11 cellular contexts compared by ENCODE assay signal in the genomic region with DNA sequence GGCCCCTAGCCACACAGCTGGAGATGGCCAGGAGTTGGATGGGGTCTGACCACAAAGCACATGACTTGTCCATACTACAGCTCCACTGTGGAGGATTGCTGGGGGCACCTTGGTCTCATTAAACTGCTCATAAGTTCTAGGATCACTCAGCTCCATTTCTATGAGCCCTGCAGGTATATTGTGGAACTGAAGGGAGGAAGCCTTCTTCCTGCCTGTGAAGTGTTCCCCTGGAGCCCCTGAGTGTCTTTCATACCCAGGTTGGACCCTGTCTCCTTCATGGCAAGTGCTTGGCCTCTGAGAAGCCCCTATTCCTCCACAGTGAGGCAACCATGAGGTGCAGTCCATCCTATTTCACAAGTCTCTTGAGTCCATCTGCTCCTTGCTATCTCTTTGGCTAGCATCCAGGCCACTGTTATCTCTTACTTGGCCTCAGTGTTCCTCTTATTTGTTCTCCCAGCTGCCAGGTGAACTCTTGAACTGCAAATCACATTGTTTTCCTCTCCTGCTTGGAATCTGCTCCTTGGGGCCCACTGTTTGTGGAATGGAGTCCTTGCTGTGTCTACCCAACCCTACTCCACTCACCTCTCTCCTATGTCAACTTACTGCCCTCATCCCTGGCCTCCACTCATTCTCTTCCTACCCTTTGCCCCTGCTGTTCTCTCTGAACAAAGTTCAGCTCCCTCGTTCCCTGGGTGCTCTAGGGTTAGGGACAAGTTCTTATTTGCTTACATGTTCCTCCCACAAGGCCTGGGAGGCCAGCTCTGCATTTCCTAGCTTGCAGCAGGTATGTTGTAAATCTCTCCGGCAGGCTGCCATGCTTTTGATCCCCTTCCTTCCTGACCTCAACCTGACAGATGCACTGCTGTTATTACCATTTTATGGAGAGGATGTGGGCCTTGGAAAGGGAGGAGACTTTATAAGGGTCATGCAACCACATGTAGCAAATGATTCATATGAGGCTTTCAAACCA. TPM values are rescaled to one million over a fixed set of nuclear protein-coding genes. Genes with fewer than 3 reads are reported as not detected.
DNase-seq lines count a peak whose midpoint lies in the region; ATAC-seq and TF ChIP-seq lines count a peak whose summit lies in the region.
"Had no signal": no experiment of that assay in that cellular context is flagged by ENCODE, and none has a peak within 500 bp of the region (broad histone marks: within the 10 kb centered on the region; RNA-seq: fewer than 3 reads in every experiment).

No MANE protein-coding gene starts in this region.

- H3K27me3 ChIP-seq in cardiac muscle cell (no peaks in the 10 kb centered on the region), muscle layer of colon (ENCODE audit: control insufficient read depth in 1 of 2, insufficient read depth in 2 of 2, low read length in 2 of 2) (no peaks in the 10 kb centered on the region), vagina (no peaks in the 10 kb centered on the region)
- H3K27me3 ChIP-seq: BLaER1 treated with 17β-estradiol and CSF1 and Interleukin-3, amounts not matched to agents 10 nM and 100 nM had no signal

- peak overlapping the region; percentile 81 for H3K9ac ChIP-seq in muscle layer of colon (ENCODE audit: low read length)
- H3K9ac ChIP-seq: BLaER1 treated with 17β-estradiol and CSF1 and Interleukin-3, amounts not matched to agents 10 nM and 100 nM had no signal

- TF ChIP-seq CTCF in cardiac muscle cell (IDR thresholded peaks at IDR 0.05; ENCODE audit: low read depth, low read length): no peak
- TF ChIP-seq CTCF in vagina (IDR thresholded peaks at IDR 0.05): no peak

- H3K9me3 ChIP-seq in cardiac muscle cell (ENCODE audit: low read depth) (no peaks in the 10 kb centered on the region), muscle layer of colon (ENCODE audit: low read length) (no peaks in the 10 kb centered on the region), vagina (no peaks in the 10 kb centered on the region)
- H3K9me3 ChIP-seq: BLaER1 treated with 17β-estradiol and CSF1 and Interleukin-3, amounts not matched to agents 10 nM and 100 nM had no signal

- DNase-seq in cardiac muscle cell (ENCODE audit: low read depth in 1 of 2, low spot score in 1 of 2) (peak in 1 of 2 donors; percentile 42), left ventricle myocardium superior (no peak), dermis microvascular lymphatic vessel endothelial cell (ENCODE audit: low read depth in 2 of 2) (peak; percentile 46 to 63), vagina (ENCODE audit: extremely low spot score in 2 of 2) (peak in 1 of 2 donors; percentile 95), NK-92 (lab: John Stamatoyannopoulos, UW; ENCODE audit: unreplicated experiment) (no peak), GOT3 (lab: John Stamatoyannopoulos, UW) (no peak), iPS-NIHi7 (ENCODE audit: extremely low spot score) (no peak)
- DNase-seq: naive thymus-derived CD4-positive, alpha-beta T cell had no signal

- no peaks in the 10 kb centered on the region for H3K36me3 ChIP-seq in cardiac muscle cell
- H3K36me3 ChIP-seq in muscle layer of colon (ENCODE audit: insufficient read depth, low read length): peaks cover 32% of the 10 kb centered on the region
- no peaks in the 10 kb centered on the region for H3K36me3 ChIP-seq in vagina
- H3K36me3 ChIP-seq: BLaER1 treated with 17β-estradiol and CSF1 and Interleukin-3, amounts not matched to agents 10 nM and 100 nM had no signal

- no peak for TF ChIP-seq POLR2A in vagina (IDR thresholded peaks at IDR 0.05)

- H3K4me1 ChIP-seq in cardiac muscle cell (ENCODE audit: low read depth) (peaks cover 27% of the 10 kb centered on the region), muscle layer of colon (ENCODE audit: insufficient read depth, low read length) (peaks cover 33% of the 10 kb centered on the region), vagina (peaks cover 42% of the 10 kb centered on the region)

- peak overlapping the region; percentile 94 for H3K27ac ChIP-seq in cardiac muscle cell
- peak overlapping the region; percentile 71 for H3K27ac ChIP-seq in muscle layer of colon (ENCODE audit: low read depth, low read length)
- peak overlapping the region; percentile 68 for H3K27ac ChIP-seq in vagina
- H3K27ac ChIP-seq: BLaER1 treated with 17β-estradiol and CSF1 and Interleukin-3, amounts not matched to agents 10 nM and 100 nM; SK-N-MC had no signal

- ATAC-seq in left ventricle myocardium superior: no peak
- ATAC-seq: naive thymus-derived CD4-positive, alpha-beta T cell had no signal

- intact Hi-C loops in left ventricle myocardium superior (cut with micrococcal nuclease): no loop called here
- intact Hi-C loops in vagina (cut with DNase I): loop anchor here (10.0 kb wide), 1 partner anchor 211 kb away; no protein-coding TSS in a partner anchor

- H3K4me3 ChIP-seq in cardiac muscle cell (no peak overlapping the region), muscle layer of colon (ENCODE audit: low read depth in 1 of 2, low read length in 2 of 2) (peak overlapping the region; percentile 24 to 77), vagina (peak overlapping the region; percentile 20 to 39)
- H3K4me3 ChIP-seq: BLaER1 treated with 17β-estradiol and CSF1 and Interleukin-3, amounts not matched to agents 10 nM and 100 nM; SK-N-MC had no signal

RNA-seq across cellular contexts. Expression of a gene that starts 1.2 kb away (rescaled TPM):
- total RNA-seq in cardiac muscle cell (18.9 and 27.3 TPM in 2 replicates), left ventricle myocardium superior (41.4 TPM), dermis microvascular lymphatic vessel endothelial cell (1.0 and 1.6 TPM in 2 replicates), vagina (24.8 TPM)
- 24.3 and 42.5 TPM in 2 replicates for polyA plus RNA-seq in cardiac muscle cell
- total RNA-seq: naive thymus-derived CD4-positive, alpha-beta T cell had no signal
- polyA plus RNA-seq: naive thymus-derived CD4-positive, alpha-beta T cell had no signal

RNA-seq across cellular contexts. Expression of a gene that starts 41.4 kb away (rescaled TPM):
- total RNA-seq in cardiac muscle cell (not detected in 2 replicates), left ventricle myocardium superior (78.0 TPM), dermis microvascular lymphatic vessel endothelial cell (0.76 and 1.2 TPM in 2 replicates), vagina (88.6 TPM)
- polyA plus RNA-seq in cardiac muscle cell: not detected in 2 replicates
- total RNA-seq: naive thymus-derived CD4-positive, alpha-beta T cell had no signal
- polyA plus RNA-seq: naive thymus-derived CD4-positive, alpha-beta T cell had no signal

RNA-seq across cellular contexts. Expression of a gene that starts 43.9 kb away (rescaled TPM):
- total RNA-seq in cardiac muscle cell (15.7 and 17.6 TPM in 2 replicates), left ventricle myocardium superior (8.5 TPM), dermis microvascular lymphatic vessel endothelial cell (4.2 and 6.7 TPM in 2 replicates), vagina (19.6 TPM)
- 31.0 and 32.1 TPM in 2 replicates for polyA plus RNA-seq in cardiac muscle cell

Comparison
In these comparisons a context has a peak if more than half of its experiments do, and no peak if none do; other contexts are left out.
1. RNA of a gene that starts 41.4 kb away (total RNA-seq): 88.6 TPM in vagina (single experiment) and 78.0 TPM in left ventricle myocardium superior (single experiment); 0.76 to 1.2 TPM in dermis microvascular lymphatic vessel endothelial cell and not detected in cardiac muscle cell; every median in the first group is over 10 times any median in the second.
2. DNase-seq: peak in dermis microvascular lymphatic vessel endothelial cell (2 of 2); none in left ventricle myocardium superior (single experiment), NK-92 (single experiment), GOT3 (single experiment) and iPS-NIHi7 (single experiment).
3. Peak in every context shown above with its lines, with median percentiles within 50 percentile points of each other: H3K27ac ChIP-seq.